8 cellular contexts compared by ENCODE assay signal in the genomic region with DNA sequence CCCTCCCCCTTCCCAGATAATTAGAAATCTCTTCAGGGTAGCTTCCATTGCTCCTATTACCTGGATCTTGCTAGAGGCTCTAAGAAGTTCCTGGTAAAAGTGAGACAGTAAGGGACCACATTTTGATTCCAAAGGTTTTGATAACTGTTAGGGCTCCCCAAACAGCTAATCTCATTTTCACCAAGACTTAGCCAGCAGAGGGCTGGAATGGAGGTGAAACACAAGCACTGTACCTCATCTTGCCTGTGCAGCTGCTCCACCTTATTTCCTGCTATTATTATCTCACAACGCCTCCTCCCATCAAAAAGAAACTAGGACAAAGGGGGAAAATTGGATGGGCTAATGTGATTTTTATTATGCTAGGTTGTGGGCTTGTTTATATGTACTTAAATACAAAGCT. TPM values are rescaled to one million over a fixed set of nuclear protein-coding genes. Genes with fewer than 3 reads are reported as not detected.
DNase-seq lines count a peak whose midpoint lies in the region; ATAC-seq and TF ChIP-seq lines count a peak whose summit lies in the region.

No MANE protein-coding gene starts in this region.

- H3K4me3 Mint-ChIP-seq in IgD-negative memory B cell (peak overlapping the region in 3 of 4 donors; percentile 25 to 85 (median 63)), nephron (peak overlapping the region; percentile 8 to 51 (median 12))

- H3K27me3 Mint-ChIP-seq in IgD-negative memory B cell: no peaks in the 10 kb centered on the region
- H3K27me3 Mint-ChIP-seq in nephron (ENCODE audit: low read depth): no peaks in the 10 kb centered on the region

- peaks cover 100% of the 10 kb centered on the region for H3K79me2 ChIP-seq in DOHH2 (ENCODE audit: control insufficient read depth, low read length)

- TF ChIP-seq POLR2A in GM18505 (IDR thresholded peaks at IDR 0.05; ENCODE audit: borderline replicate concordance, extremely low read depth, insufficient read depth, insufficient read length): no peak

- H3K9me3 Mint-ChIP-seq in IgD-negative memory B cell (no peaks in the 10 kb centered on the region), nephron (peaks cover under 1% of the 10 kb centered on the region)

- H3K9me3 ChIP-seq in DOHH2 (ENCODE audit: control insufficient read depth, insufficient read depth, low read length): no peaks in the 10 kb centered on the region

- DNase-seq in brain microvascular endothelial cell (no peak), NOMO-1 (lab: John Stamatoyannopoulos, UW; ENCODE audit: unreplicated experiment in 2 of 2) (no peak), cerebellum (ENCODE audit: low spot score) (no peak), NCI-H1092 treated with DMSO at 0.1 percent for 48 hours (lab: John Stamatoyannopoulos, UW) (no peak)

- in situ Hi-C loops in brain microvascular endothelial cell (cut with HindIII; ENCODE audit: low pct_ligation_motif_present, low sequenced_read_pairs): no loop called here

- H3K9me2 ChIP-seq in DOHH2 (replicated peaks; ENCODE audit: control insufficient read depth, low read length): no peaks in the 10 kb centered on the region

- H3K4me2 ChIP-seq in DOHH2 (ENCODE audit: low read length): peak overlapping the region; percentile 48

- H3K36me3 ChIP-seq in DOHH2 (ENCODE audit: control insufficient read depth, low read length) (peaks cover 22% of the 10 kb centered on the region), brain microvascular endothelial cell (replicated peaks) (no peaks in the 10 kb centered on the region)

- H3K27me3 ChIP-seq in DOHH2 (ENCODE audit: control insufficient read depth, low read length): no peaks in the 10 kb centered on the region
- no peaks in the 10 kb centered on the region for H3K27me3 ChIP-seq in brain microvascular endothelial cell (replicated peaks)

- H4K20me1 ChIP-seq in DOHH2 (ENCODE audit: control insufficient read depth, insufficient read depth, low read depth, low read length): peaks cover 67% of the 10 kb centered on the region

- no peaks in the 10 kb centered on the region for H3F3A ChIP-seq in DOHH2 (ENCODE audit: control insufficient read depth, insufficient read depth)

- TF ChIP-seq CTCF in DOHH2 (IDR thresholded peaks at IDR 0.05; ENCODE audit: low read depth, low read length, poor library complexity, severe bottlenecking) (no peak), brain microvascular endothelial cell (IDR thresholded peaks at IDR 0.05; ENCODE audit: low read depth, low read length, missing control alignments) (peak; percentile 32), nephron (IDR thresholded peaks at IDR 0.05; ENCODE audit: unreplicated experiment in 3 of 3) (no peak)

- H3K27ac Mint-ChIP-seq in IgD-negative memory B cell: peak overlapping the region in 2 of 3 donors; percentile 12 to 59
- peak overlapping the region; percentile 41 to 75 (median 46) for H3K27ac Mint-ChIP-seq in nephron

- peak overlapping the region; percentile 22 for H3K4me3 ChIP-seq in DOHH2 (ENCODE audit: low read length)
- H3K4me3 ChIP-seq in brain microvascular endothelial cell (ENCODE audit: low read depth, low read length): no peak overlapping the region

- H3K36me3 Mint-ChIP-seq in IgD-negative memory B cell (peaks cover 4% of the 10 kb centered on the region), nephron (ENCODE audit: low read depth) (peaks cover 24% of the 10 kb centered on the region)

- ATAC-seq in GM18505 (IDR thresholded peaks at IDR 0.05; ENCODE audit: unreplicated experiment): no peak

- H3K4me1 ChIP-seq in DOHH2 (ENCODE audit: control insufficient read depth, low read length): peaks cover 95% of the 10 kb centered on the region

- H3K27ac ChIP-seq in DOHH2 (ENCODE audit: low read depth, low read length): no peak overlapping the region
- no peak overlapping the region for H3K27ac ChIP-seq in brain microvascular endothelial cell

- H3K4me1 Mint-ChIP-seq in IgD-negative memory B cell (peaks cover 56 to 73% (median 65%) of the 10 kb centered on the region in 3 donors), nephron (peaks cover 81% of the 10 kb centered on the region)

RNA-seq across cellular contexts. Expression of gene SETD5, which starts 7.3 kb away (rescaled TPM):
- polyA plus RNA-seq in IgD-negative memory B cell: 57.3 TPM
- 100.0 TPM for total RNA-seq in cerebellum

RNA-seq across cellular contexts. Expression of gene THUMPD3, which starts 41.8 kb away (rescaled TPM):
- 17.9 TPM for polyA plus RNA-seq in IgD-negative memory B cell
- total RNA-seq in cerebellum: 50.8 TPM
